11 cellular contexts compared by ENCODE assay signal in genomic region chr1:10635385-10635896, GRCh38.
DNase-seq lines count a peak whose midpoint lies in the region; ATAC-seq and TF ChIP-seq lines count a peak whose summit lies in the region.
"Had no signal": no experiment of that assay in that cellular context is flagged by ENCODE, and none has a peak within 500 bp of the region (broad histone marks: within the 10 kb centered on the region; RNA-seq: fewer than 3 reads in every experiment).

No MANE protein-coding gene starts in this region.

- H3K9me3 Mint-ChIP-seq in activated CD8-positive, alpha-beta memory T cell treated with anti-CD3 and anti-CD28 coated beads, Interleukin-2, amount 10 ng/mL, durations not matched to agents 7 days and 5 days (ENCODE audit: low read depth): no peaks in the 10 kb centered on the region
- H3K9me3 Mint-ChIP-seq: memory B cell had no signal

- ATAC-seq in foreskin keratinocyte: peak; percentile 63
- ATAC-seq in activated CD8-positive, alpha-beta memory T cell treated with anti-CD3 and anti-CD28 coated beads, Interleukin-2, amount 10 ng/mL, durations not matched to agents 7 days and 5 days: no peak

- no peak overlapping the region for H3K4me3 Mint-ChIP-seq in activated CD8-positive, alpha-beta memory T cell treated with anti-CD3 and anti-CD28 coated beads, Interleukin-2, amount 10 ng/mL, durations not matched to agents 7 days and 5 days
- H3K4me3 Mint-ChIP-seq: memory B cell had no signal

- H3K27ac ChIP-seq in SJCRH30: no peak overlapping the region; the same call in 1 of the 2 replicates
- H3K27ac ChIP-seq in foreskin keratinocyte: peak overlapping the region; percentile 77
- peak overlapping the region in 20 of 21 experiments; percentile 42 to 93 (median 80) for H3K27ac ChIP-seq in skin epidermis
- no peak overlapping the region for H3K27ac ChIP-seq in caudate nucleus (ENCODE audit: low read depth, low read length)

- TF ChIP-seq CTCF in foreskin keratinocyte (conservative IDR thresholded peaks at IDR 0.05): peak; percentile 0

- H3K36me3 ChIP-seq in SJCRH30: no peaks in the 10 kb centered on the region

- peak; percentile 88 for DNase-seq in HPDE6-E6E7 (ENCODE audit: extremely low spot score)
- peak; percentile 33 to 44 for DNase-seq in SJCRH30
- peak; percentile 90 to 93 for DNase-seq in foreskin keratinocyte
- DNase-seq in GM19238 (ENCODE audit: insufficient read length, low spot score): no peak
- no peak for DNase-seq in caudate nucleus (lab: John Stamatoyannopoulos, UW)
- DNase-seq in activated CD8-positive, alpha-beta memory T cell treated with anti-CD3 and anti-CD28 coated beads, Interleukin-2, amount 10 ng/mL, durations not matched to agents 7 days and 5 days: no peak
- DNase-seq in glomerular visceral epithelial cell (ENCODE audit: extremely low spot score): no peak
- DNase-seq: activated T-cell treated with anti-CD3 and anti-CD28 coated beads for 4 hours; effector CD4-positive, alpha-beta T cell had no signal

- no peaks in the 10 kb centered on the region for H3K4me1 Mint-ChIP-seq in activated CD8-positive, alpha-beta memory T cell treated with anti-CD3 and anti-CD28 coated beads, Interleukin-2, amount 10 ng/mL, durations not matched to agents 7 days and 5 days
- H3K4me1 Mint-ChIP-seq: memory B cell had no signal

- no peak overlapping the region for H3K27ac Mint-ChIP-seq in activated CD8-positive, alpha-beta memory T cell treated with anti-CD3 and anti-CD28 coated beads, Interleukin-2, amount 10 ng/mL, durations not matched to agents 7 days and 5 days
- H3K27ac Mint-ChIP-seq: memory B cell had no signal

- H3K27me3 ChIP-seq in SJCRH30 (no peaks in the 10 kb centered on the region), foreskin keratinocyte (no peaks in the 10 kb centered on the region)

- CTCF ChIA-PET in activated CD8-positive, alpha-beta memory T cell treated with anti-CD3 and anti-CD28 coated beads, Interleukin-2, amount 10 ng/mL, durations not matched to agents 7 days and 5 days (lab: Charles Lee): no interaction called here

- H3K36me3 Mint-ChIP-seq in activated CD8-positive, alpha-beta memory T cell treated with anti-CD3 and anti-CD28 coated beads, Interleukin-2, amount 10 ng/mL, durations not matched to agents 7 days and 5 days: no peaks in the 10 kb centered on the region

- H3K4me1 ChIP-seq in SJCRH30 (peaks cover 25% of the 10 kb centered on the region), foreskin keratinocyte (peaks cover 10% of the 10 kb centered on the region)

- H3K27me3 Mint-ChIP-seq in activated CD8-positive, alpha-beta memory T cell treated with anti-CD3 and anti-CD28 coated beads, Interleukin-2, amount 10 ng/mL, durations not matched to agents 7 days and 5 days: no peaks in the 10 kb centered on the region
- H3K27me3 Mint-ChIP-seq: memory B cell had no signal

- H3K4me3 ChIP-seq in SJCRH30 (no peak overlapping the region), skin epidermis (no peak overlapping the region)

- no peaks in the 10 kb centered on the region for H3K9me3 ChIP-seq in SJCRH30 (replicated peaks)

Comparison
In these comparisons a context has a peak if more than half of its experiments do, and no peak if none do; other contexts are left out.
1. DNase-seq: peak in HPDE6-E6E7 (single experiment), SJCRH30 (2 of 2) and foreskin keratinocyte (2 of 2); none in GM19238 (single experiment), caudate nucleus (0 of 61), activated CD8-positive, alpha-beta memory T cell treated with anti-CD3 and anti-CD28 coated beads, Interleukin-2, amount 10 ng/mL, durations not matched to agents 7 days and 5 days (single experiment) and glomerular visceral epithelial cell (single experiment).
2. H3K27ac ChIP-seq: peak in foreskin keratinocyte (single experiment) and skin epidermis (20 of 21); none in SJCRH30 (single experiment) and caudate nucleus (single experiment).